ENCODE assay signal across 20 cellular contexts in genomic region chrX:153736071-153736820, GRCh38. TPM values are rescaled to one million over a fixed set of nuclear protein-coding genes. Genes with fewer than 3 reads are reported as not detected.
"Had no signal": no experiment of that assay in that cellular context is flagged by ENCODE, and none has a peak within 500 bp of the region (broad histone marks: within the 10 kb centered on the region; RNA-seq: fewer than 3 reads in every experiment).

No MANE protein-coding gene starts in this region.

- H3K27me3 ChIP-seq: ovary, right atrium auricular region, sigmoid colon had no signal

- H3K27ac Mint-ChIP-seq: nephron progenitor cell had no signal

- H3K36me3 ChIP-seq: ovary, right atrium auricular region had no signal

- H3K4me3 ChIP-seq: coronary artery, dorsolateral prefrontal cortex, heart left ventricle, lung, ovary, right atrium auricular region, sigmoid colon, skin epidermis had no signal

- H3K9me3 ChIP-seq: ovary, sigmoid colon had no signal

- DNase-seq: dorsolateral prefrontal cortex; effector CD8-positive, alpha-beta T cell; foreskin melanocyte; heart left ventricle; hippocampal formation; left colon; left ventricle myocardium superior; mesenchymal stem cell; naive thymus-derived CD4-positive, alpha-beta T cell; nephron progenitor cell; ovary; sigmoid colon; stimulated activated CD4-positive, alpha-beta T cell treated with anti-CD3 and anti-CD28 coated beads, Interleukin-12 subunit alpha, Interleukin-12 subunit beta, amount 100 ng/mL, for 4 hours; stimulated activated naive CD4-positive, alpha-beta T cell treated with Interleukin-2 at 50 U/mL for 16 hours; trophoblast cell had no signal

- H3K4me3 Mint-ChIP-seq: naive thymus-derived CD4-positive, alpha-beta T cell; nephron progenitor cell had no signal

- H3K4me1 ChIP-seq: heart left ventricle, right atrium auricular region, sigmoid colon had no signal

- H3K27ac ChIP-seq: coronary artery, dorsolateral prefrontal cortex, heart left ventricle, ovary, right atrium auricular region, sigmoid colon, skin epidermis had no signal

- ATAC-seq: heart left ventricle, left colon, left ventricle myocardium superior had no signal

- H3K27me3 Mint-ChIP-seq: naive thymus-derived CD4-positive, alpha-beta T cell had no signal

RNA-seq across cellular contexts. Expression of gene PLXNB3, which starts 27.8 kb away (rescaled TPM):
- polyA plus RNA-seq: naive thymus-derived CD4-positive, alpha-beta T cell had no signal

RNA-seq across cellular contexts. Expression of gene SRPK3, which starts 44.6 kb away (rescaled TPM):
- total RNA-seq: glomerular endothelial cell; naive thymus-derived CD4-positive, alpha-beta T cell had no signal
- polyA plus RNA-seq: naive thymus-derived CD4-positive, alpha-beta T cell had no signal
